In genomic region chr2:100173907-100174525, GRCh38 we compare ENCODE assay signal across 15 cellular contexts. TPM values are rescaled to one million over a fixed set of nuclear protein-coding genes. Genes with fewer than 3 reads are reported as not detected.
DNase-seq lines count a peak whose midpoint lies in the region; ATAC-seq and TF ChIP-seq lines count a peak whose summit lies in the region.
"Had no signal": no experiment of that assay in that cellular context is flagged by ENCODE, and none has a peak within 500 bp of the region (broad histone marks: within the 10 kb centered on the region; RNA-seq: fewer than 3 reads in every experiment).

No MANE protein-coding gene starts in this region.

- intact Hi-C loops in Right ventricle myocardium inferior (cut with DNase I) (no loop called here), cardiac septum (cut with DNase I) (no loop called here)

- H3K9ac ChIP-seq in OCI-LY3 (ENCODE audit: low read length) = no peak overlapping the region
- H3K9ac ChIP-seq: SK-N-SH had no signal

- H3K4me2 ChIP-seq in OCI-LY3 (ENCODE audit: low read length) = peak overlapping the region; percentile 62
- H3K4me2 ChIP-seq: SK-N-SH had no signal

- H3K27me3 ChIP-seq in OCI-LY3 (ENCODE audit: low read depth, low read length) (no peaks in the 10 kb centered on the region), gastroesophageal sphincter (no peaks in the 10 kb centered on the region), upper lobe of left lung (no peaks in the 10 kb centered on the region)
- H3K27me3 ChIP-seq: breast epithelium had no signal

- WGBS in gastroesophageal sphincter (ENCODE audit: low coverage in 1 of 2), 2 donors = 37 to 38% methylated on average over 6 of the region's 7 CpGs
- 46 to 66% methylated on average over 7 of the region's 7 CpGs for WGBS in upper lobe of left lung, 2 donors

- no peaks in the 10 kb centered on the region for H3K36me3 ChIP-seq in OCI-LY3 (replicated peaks; ENCODE audit: low read depth, low read length)
- H3K36me3 ChIP-seq in gastroesophageal sphincter = no peaks in the 10 kb centered on the region
- H3K36me3 ChIP-seq in upper lobe of left lung = no peaks in the 10 kb centered on the region
- H3K36me3 ChIP-seq: breast epithelium had no signal

- TF ChIP-seq EP300 in gastroesophageal sphincter (IDR thresholded peaks at IDR 0.05) (no peak), upper lobe of left lung (IDR thresholded peaks at IDR 0.05) (no peak)

- no peaks in the 10 kb centered on the region for H3K79me2 ChIP-seq in OCI-LY3 (ENCODE audit: low read length)

- no peak overlapping the region for H3K27ac ChIP-seq in OCI-LY3 (ENCODE audit: low read length)
- H3K27ac ChIP-seq in gastroesophageal sphincter = peak overlapping the region in 3 of 4 donors; percentile 10 to 33 (median 19)
- H3K27ac ChIP-seq in upper lobe of left lung = no peak overlapping the region
- H3K27ac ChIP-seq: breast epithelium had no signal

- peak overlapping the region; percentile 43; the same call in 1 of the 2 replicates for H2AFZ ChIP-seq in OCI-LY3 (ENCODE audit: low read depth, low read length)

- H3K4me1 ChIP-seq in OCI-LY3 (ENCODE audit: low read length) (peaks cover 27% of the 10 kb centered on the region), gastroesophageal sphincter (peaks cover 0 to 9% (median 4%) of the 10 kb centered on the region in 3 donors), upper lobe of left lung (no peaks in the 10 kb centered on the region)
- H3K4me1 ChIP-seq: breast epithelium had no signal

- no peak for TF ChIP-seq CTCF in OCI-LY3 (IDR thresholded peaks at IDR 0.05; ENCODE audit: low read depth, low read length)
- TF ChIP-seq CTCF in gastroesophageal sphincter (IDR thresholded peaks at IDR 0.05) = no peak
- no peak for TF ChIP-seq CTCF in upper lobe of left lung (IDR thresholded peaks at IDR 0.05)

- H4K20me1 ChIP-seq in OCI-LY3 (ENCODE audit: insufficient read depth, low read length) = no peaks in the 10 kb centered on the region

- DNase-seq in Right ventricle myocardium inferior (ENCODE audit: missing footprints) = peak; percentile 54
- DNase-seq in cardiac septum (ENCODE audit: low spot score) = no peak
- DNase-seq in activated CD4-positive, alpha-beta T cell treated with anti-CD3 and anti-CD28 coated beads for 4 hours = no peak
- no peak for DNase-seq in upper lobe of left lung
- no peak for DNase-seq in GF-D8 (lab: John Stamatoyannopoulos, UW)
- DNase-seq in stimulated activated CD4-positive, alpha-beta T cell treated with anti-CD3 and anti-CD28 coated beads, Interleukin-15, amount 100 ng/mL, for 24 hours = no peak
- DNase-seq: activated naive CD4-positive, alpha-beta T cell treated with anti-CD3 and anti-CD28 coated beads, Interleukin-2, amount 10 ng/mL, durations not matched to agents 7 days and 5 days; CD8-positive, alpha-beta memory T cell; NCI-H2029 treated with DMSO at 0.1 percent for 48 hours; SK-N-SH; stimulated activated naive CD8-positive, alpha-beta T cell treated with anti-CD3 and anti-CD28 coated beads, Interleukin-15, Interleukin-2, amounts not matched to agents 100 U/mL and 50 U/mL, for 24 hours had no signal

- TF ChIP-seq POLR2A in gastroesophageal sphincter (IDR thresholded peaks at IDR 0.05) = no peak
- no peak for TF ChIP-seq POLR2A in upper lobe of left lung (IDR thresholded peaks at IDR 0.05)

- ATAC-seq in Right ventricle myocardium inferior (no peak), gastroesophageal sphincter (no peak), upper lobe of left lung (ENCODE audit: low FRiP score in 2 of 2) (no peak)
- ATAC-seq: esophagus mucosa; stimulated activated naive CD8-positive, alpha-beta T cell treated with anti-CD3 and anti-CD28 coated beads, Interleukin-15, Interleukin-2, amounts not matched to agents 100 U/mL and 50 U/mL, for 24 hours had no signal

- H3K4me3 ChIP-seq in OCI-LY3 (ENCODE audit: low read length) = peak overlapping the region; percentile 51
- H3K4me3 ChIP-seq in gastroesophageal sphincter = no peak overlapping the region
- no peak overlapping the region for H3K4me3 ChIP-seq in upper lobe of left lung
- H3K4me3 ChIP-seq: breast epithelium had no signal

- H3K9me3 ChIP-seq in OCI-LY3 (ENCODE audit: insufficient read depth, low read length) = no peaks in the 10 kb centered on the region
- H3K9me3 ChIP-seq in gastroesophageal sphincter = no peaks in the 10 kb centered on the region
- no peaks in the 10 kb centered on the region for H3K9me3 ChIP-seq in upper lobe of left lung
- H3K9me3 ChIP-seq: breast epithelium, SK-N-SH had no signal

RNA-seq across cellular contexts. Expression of gene AFF3, which starts 31.6 kb away (rescaled TPM):
- total RNA-seq in Right ventricle myocardium inferior = 6.8 TPM
- total RNA-seq in cardiac septum = 6.7 TPM
- 10 to 100 TPM; 15.4 to 74.8 (median 37.7) TPM for total RNA-seq in gastroesophageal sphincter
- total RNA-seq in upper lobe of left lung = 100 to 1,000 TPM in 1 of 6 donors, 10 to 100 TPM in 5; 21.0 to 195 (median 47.9) TPM

Comparison
In these comparisons a context has a peak if more than half of its experiments do, and no peak if none do; other contexts are left out.
1. H3K27ac ChIP-seq: peak in gastroesophageal sphincter (3 of 4); none in OCI-LY3 (single experiment) and upper lobe of left lung (0 of 4).